ENCODE assay signal across 9 cellular contexts in genomic region chr18:74083071-74083954, GRCh38.
A peak's percentile ranks its signal among the peaks of the same experiment; 100 is the strongest.
DNase-seq lines count a peak whose midpoint lies in the region; ATAC-seq lines count a peak whose summit lies in the region.
"Had no signal": no experiment of that assay in that cellular context is flagged by ENCODE, and none has a peak within 500 bp of the region (broad histone marks: within the 10 kb centered on the region; RNA-seq: fewer than 3 reads in every experiment).

No MANE protein-coding gene starts in this region.

- no peak for ATAC-seq in GM19455 (IDR thresholded peaks at IDR 0.05; ENCODE audit: unreplicated experiment)

- peak in 3 of 4 experiments; percentile 6 to 11 (median 10) for DNase-seq in activated CD4-positive, CD25-positive, alpha-beta regulatory T cell (lab: John Stamatoyannopoulos, UW)
- DNase-seq in activated CD4-positive, CD25-positive, alpha-beta regulatory T cell treated with anti-CD3 and anti-CD28 coated beads, Interleukin-2, amount 50 U/mL, for 72 hours: no peak
- DNase-seq in RPMI7951 (ENCODE audit: low read depth): peak; percentile 10
- DNase-seq in central memory CD4-positive, alpha-beta T cell: peak; percentile 8
- DNase-seq in stimulated activated CD4-positive, alpha-beta T cell treated with anti-CD3 and anti-CD28 coated beads, TNF-alpha, amount 100 ng/mL, for 48 hours (ENCODE audit: low read depth in 3 of 3): peak in 2 of 3 donors; percentile 18 to 27
- DNase-seq in CD1c-positive myeloid dendritic cell (ENCODE audit: extremely low spot score): no peak
- DNase-seq in NCI-H524 (lab: John Stamatoyannopoulos, UW): no peak
- DNase-seq: NCI-H345 had no signal

Comparison
In these comparisons a context has a peak if more than half of its experiments do, and no peak if none do; other contexts are left out.
1. DNase-seq: peak in activated CD4-positive, CD25-positive, alpha-beta regulatory T cell (3 of 4), RPMI7951 (single experiment), central memory CD4-positive, alpha-beta T cell (single experiment) and stimulated activated CD4-positive, alpha-beta T cell treated with anti-CD3 and anti-CD28 coated beads, TNF-alpha, amount 100 ng/mL, for 48 hours (2 of 3); none in activated CD4-positive, CD25-positive, alpha-beta regulatory T cell treated with anti-CD3 and anti-CD28 coated beads, Interleukin-2, amount 50 U/mL, for 72 hours (single experiment), CD1c-positive myeloid dendritic cell (single experiment) and NCI-H524 (0 of 2).